ENCODE assay signal across 36 cellular contexts in the genomic region with DNA sequence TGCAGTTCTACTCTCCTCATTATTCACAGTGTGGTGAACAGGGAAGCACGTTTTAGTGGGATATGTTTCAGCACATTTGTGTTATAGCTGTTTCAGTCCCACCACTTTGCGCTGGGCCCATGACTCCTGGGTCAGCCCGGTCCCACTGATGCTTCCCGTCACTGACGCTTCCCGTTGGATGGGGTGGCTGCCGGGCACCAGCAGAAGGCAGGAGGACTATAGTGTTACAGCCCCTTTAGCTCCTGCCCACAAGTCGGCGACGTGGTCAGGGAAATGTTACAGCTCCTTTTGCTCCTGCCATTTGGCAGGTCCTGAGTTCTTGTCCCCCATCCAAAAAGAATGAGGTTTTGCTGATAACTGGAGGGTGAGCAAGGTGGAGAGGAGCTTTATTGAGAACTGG.
"Had no signal": no experiment of that assay in that cellular context is flagged by ENCODE, and none has a peak within 500 bp of the region (broad histone marks: within the 10 kb centered on the region; RNA-seq: fewer than 3 reads in every experiment).

No MANE protein-coding gene starts in this region.

- H3K4me3 ChIP-seq: Peyer's patch had no signal

- H3K4me1 ChIP-seq: Peyer's patch had no signal

- DNase-seq: activated B cell treated with CpG ODN at 0.5 μM for 24 hours; activated CD4-positive, alpha-beta memory T cell treated with anti-CD3 and anti-CD28 coated beads for 36 hours; activated CD4-positive, alpha-beta T cell treated with anti-CD3 and anti-CD28 coated beads for 4 hours; activated CD4-positive, alpha-beta T cell treated with anti-CD3 and anti-CD28 coated beads, Interleukin-2, amount 50 U/mL, for 1 hour; activated CD4-positive, CD25-positive, alpha-beta regulatory T cell treated with anti-CD3 and anti-CD28 coated beads, Interleukin-2, amount 50 U/mL, for 72 hours; activated CD8-positive, alpha-beta memory T cell treated with anti-CD3 and anti-CD28 coated beads, Interleukin-2, amount 50 U/mL, for 4 hours; activated gamma-delta T cell treated with Interleukin-2 at 50 U/mL for 16 hours; activated naive CD4-positive, alpha-beta T cell treated with anti-CD3 and anti-CD28 coated beads, Interleukin-2, amount 10 ng/mL, durations not matched to agents 7 days and 5 days; activated naive CD8-positive, alpha-beta T cell treated with anti-CD3 and anti-CD28 coated beads, Interleukin-2, amount 50 U/mL, for 24 hours; activated T-cell treated with anti-CD3 and anti-CD28 coated beads for 4 hours; activated T-cell treated with anti-CD3 and anti-CD28 coated beads, Interleukin-2, amount 50 U/mL, for 4 hours; anterior cingulate cortex; central memory CD4-positive, alpha-beta T cell; Karpas-422; KBM-7; NCI-H1092; NCI-H1436 treated with DMSO at 0.1 percent for 48 hours; NCI-H1694 treated with DMSO at 0.1 percent for 48 hours; NCI-H2029; NCI-H510A; NCI-H526; NCI-H748 treated with DMSO at 0.1 percent for 48 hours; NK-92 treated with Interleukin-12 subunit alpha and Interleukin-12 subunit beta, amount 100 ng/mL, for 24 hours; PC-3; RPMI8226; SIG-M5; SW 1271; T-helper 1 cell; T-helper 2 cell; T-helper 9 cell had no signal

- H3K9me3 ChIP-seq: Peyer's patch had no signal

- H3K27me3 ChIP-seq: Peyer's patch had no signal

- ATAC-seq: activated T-cell treated with anti-CD3 and anti-CD28 coated beads, Interleukin-2, amount 50 U/mL, for 4 hours; PC-3; Right ventricle myocardium inferior had no signal

- H3K27me3 Mint-ChIP-seq: activated B cell treated with CpG ODN at 0.5 μM for 24 hours; activated CD4-positive, alpha-beta memory T cell treated with anti-CD3 and anti-CD28 coated beads for 36 hours; activated naive CD4-positive, alpha-beta T cell treated with anti-CD3 and anti-CD28 coated beads, Interleukin-2, amount 10 ng/mL, durations not matched to agents 7 days and 5 days; activated naive CD8-positive, alpha-beta T cell; activated naive CD8-positive, alpha-beta T cell treated with anti-CD3 and anti-CD28 coated beads, Interleukin-2, amount 50 U/mL, for 24 hours had no signal

- H3K4me1 Mint-ChIP-seq: activated B cell treated with CpG ODN at 0.5 μM for 24 hours; activated naive CD4-positive, alpha-beta T cell treated with anti-CD3 and anti-CD28 coated beads, Interleukin-2, amount 10 ng/mL, durations not matched to agents 7 days and 5 days; activated naive CD8-positive, alpha-beta T cell treated with anti-CD3 and anti-CD28 coated beads, Interleukin-2, amount 50 U/mL, for 24 hours; brain had no signal

- H3K27ac ChIP-seq: Peyer's patch, VCaP had no signal

- H3K4me3 Mint-ChIP-seq: activated B cell treated with CpG ODN at 0.5 μM for 24 hours; activated CD4-positive, alpha-beta memory T cell treated with anti-CD3 and anti-CD28 coated beads for 36 hours; activated naive CD4-positive, alpha-beta T cell treated with anti-CD3 and anti-CD28 coated beads, Interleukin-2, amount 10 ng/mL, durations not matched to agents 7 days and 5 days; activated naive CD8-positive, alpha-beta T cell; activated naive CD8-positive, alpha-beta T cell treated with anti-CD3 and anti-CD28 coated beads, Interleukin-2, amount 50 U/mL, for 24 hours; activated T-cell treated with anti-CD3 and anti-CD28 coated beads, Interleukin-2, amount 50 U/mL, for 4 hours; activated T-helper 1 cell treated with anti-CD3 and anti-CD28 coated beads, Interleukin-12 subunit alpha, Interleukin-12 subunit beta, Interleukin-2, Interleukin-4 antibody, amounts not matched to agents 30 ng/mL and 10 ng/mL and 1 ng/mL, durations not matched to agents 14 hours and 24 hours and 36 hours; brain had no signal

- H3K36me3 ChIP-seq: Peyer's patch had no signal

- H3K27ac Mint-ChIP-seq: activated B cell treated with CpG ODN at 0.5 μM for 24 hours; activated CD4-positive, alpha-beta memory T cell treated with anti-CD3 and anti-CD28 coated beads for 36 hours; activated naive CD4-positive, alpha-beta T cell treated with anti-CD3 and anti-CD28 coated beads, Interleukin-2, amount 10 ng/mL, durations not matched to agents 7 days and 5 days; activated naive CD8-positive, alpha-beta T cell; activated naive CD8-positive, alpha-beta T cell treated with anti-CD3 and anti-CD28 coated beads, Interleukin-2, amount 50 U/mL, for 24 hours; activated T-helper 1 cell treated with anti-CD3 and anti-CD28 coated beads, Interleukin-12 subunit alpha, Interleukin-12 subunit beta, Interleukin-2, Interleukin-4 antibody, amounts not matched to agents 30 ng/mL and 10 ng/mL and 1 ng/mL, durations not matched to agents 14 hours and 24 hours and 36 hours; brain had no signal

- H3K36me3 Mint-ChIP-seq: activated CD4-positive, alpha-beta memory T cell treated with anti-CD3 and anti-CD28 coated beads for 36 hours; activated naive CD4-positive, alpha-beta T cell treated with anti-CD3 and anti-CD28 coated beads, Interleukin-2, amount 10 ng/mL, durations not matched to agents 7 days and 5 days; activated naive CD8-positive, alpha-beta T cell; brain had no signal
